ENCODE assay signal across 16 cellular contexts in the genomic region with DNA sequence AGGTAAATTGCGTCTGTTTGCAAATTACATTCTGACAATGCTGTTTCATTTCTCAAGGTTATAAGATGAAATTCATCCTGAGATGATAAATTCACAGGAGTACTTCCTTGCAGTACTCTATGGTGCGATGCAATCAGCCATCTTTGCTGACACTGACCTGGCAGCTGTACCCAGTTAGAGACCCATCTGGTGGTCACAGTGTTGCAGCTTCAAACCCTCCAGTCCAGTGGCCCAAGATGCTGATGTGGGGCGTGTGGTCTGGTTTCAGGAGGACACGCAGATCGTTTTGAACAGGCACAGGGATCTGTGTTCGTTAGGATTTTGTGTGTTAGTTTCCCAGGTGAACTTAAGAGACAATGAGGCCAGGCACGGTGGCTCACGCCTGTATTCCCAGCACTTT.
"Had no signal": no experiment of that assay in that cellular context is flagged by ENCODE, and none has a peak within 500 bp of the region (broad histone marks: within the 10 kb centered on the region; RNA-seq: fewer than 3 reads in every experiment).

No MANE protein-coding gene starts in this region.

- H3K36me3 ChIP-seq: SJSA1 had no signal

- H3K9me3 ChIP-seq: SJSA1 had no signal

- FAIRE-seq: HepG2, K562 had no signal

- H3K27ac ChIP-seq: KMS-11, SJSA1, SK-N-MC had no signal

- H3K27me3 ChIP-seq: SJSA1 had no signal

- H3K9ac ChIP-seq: KMS-11 had no signal

- DNase-seq: Kasumi-1, MM.1S, NCI-H1048, NCI-H1436 treated with DMSO at 0.1 percent for 48 hours, NCI-H510A, NCI-H69, NCI-H774, Right ventricle myocardium superior, SIG-M5, SW 1271, T-cell had no signal

- H3K4me3 ChIP-seq: K562, SJSA1, SK-N-MC had no signal

- ATAC-seq: HepG2, K562, T-cell had no signal

- H3K4me2 ChIP-seq: KMS-11 had no signal
